Comparison of ENCODE assay signal across 8 cellular contexts in genomic region chr1:39574646-39575045, GRCh38. TPM values are rescaled to one million over a fixed set of nuclear protein-coding genes. Genes with fewer than 3 reads are reported as not detected.
DNase-seq lines count a peak whose midpoint lies in the region.

No MANE protein-coding gene starts in this region.

- intact Hi-C loops in dendritic cell treated with granulocyte-macrophage colony-stimulating factor and Interleukin-4, amounts not matched to agents 40 ng/mL and 50 ng/mL, for 4 days (cut with micrococcal nuclease), result loop anchor here (5.0 kb wide), 1 partner anchor 32 kb away; no protein-coding TSS in a partner anchor

- no peaks in the 10 kb centered on the region for H3K9me3 Mint-ChIP-seq in dendritic cell treated with granulocyte-macrophage colony-stimulating factor and Interleukin-4, amounts not matched to agents 40 ng/mL and 50 ng/mL, for 4 days

- peaks cover 28% of the 10 kb centered on the region for H3K4me1 Mint-ChIP-seq in dendritic cell treated with granulocyte-macrophage colony-stimulating factor and Interleukin-4, amounts not matched to agents 40 ng/mL and 50 ng/mL, for 4 days (ENCODE audit: low read depth)

- peaks cover 3% of the 10 kb centered on the region for H3K27me3 Mint-ChIP-seq in dendritic cell treated with granulocyte-macrophage colony-stimulating factor and Interleukin-4, amounts not matched to agents 40 ng/mL and 50 ng/mL, for 4 days

- peaks cover 72% of the 10 kb centered on the region for H3K36me3 Mint-ChIP-seq in dendritic cell treated with granulocyte-macrophage colony-stimulating factor and Interleukin-4, amounts not matched to agents 40 ng/mL and 50 ng/mL, for 4 days (ENCODE audit: low read depth)

- H3K27ac Mint-ChIP-seq in dendritic cell treated with granulocyte-macrophage colony-stimulating factor and Interleukin-4, amounts not matched to agents 40 ng/mL and 50 ng/mL, for 4 days, result peak overlapping the region; percentile 89

- peak overlapping the region; percentile 90 for H3K4me3 Mint-ChIP-seq in dendritic cell treated with granulocyte-macrophage colony-stimulating factor and Interleukin-4, amounts not matched to agents 40 ng/mL and 50 ng/mL, for 4 days

- DNase-seq in ELR (ENCODE audit: low read depth), result peak; percentile 54
- DNase-seq in NCI-H69 (lab: John Stamatoyannopoulos, UW), result peak; percentile 8
- DNase-seq in mesenteric fat pad (ENCODE audit: low spot score), result peak; percentile 11
- no peak for DNase-seq in HK-2 (ENCODE audit: unreplicated experiment)
- DNase-seq in activated CD4-positive, CD25-positive, alpha-beta regulatory T cell (lab: John Stamatoyannopoulos, UW), result no peak
- no peak for DNase-seq in stimulated activated CD4-positive, alpha-beta T cell treated with anti-CD3 and anti-CD28 coated beads, Interleukin-4, amount 100 ng/mL, for 1 hour
- DNase-seq in A172 (ENCODE audit: low spot score), result no peak

RNA-seq across cellular contexts. Expression of gene PABPC4, which starts 1.9 kb away (rescaled TPM):
- 301 TPM for total RNA-seq in mesenteric fat pad
- 72.8 and 95.1 TPM in 2 replicates for total RNA-seq in A172 (2014; rRNA removed; shearing (Covaris generic))

Comparison
In these comparisons a context has a peak if more than half of its experiments do, and no peak if none do; other contexts are left out.
1. DNase-seq: peak in ELR (single experiment), NCI-H69 (single experiment) and mesenteric fat pad (single experiment); none in HK-2 (single experiment), activated CD4-positive, CD25-positive, alpha-beta regulatory T cell (0 of 4), stimulated activated CD4-positive, alpha-beta T cell treated with anti-CD3 and anti-CD28 coated beads, Interleukin-4, amount 100 ng/mL, for 1 hour (single experiment) and A172 (single experiment).